29 cellular contexts compared by ENCODE assay signal in the genomic region with DNA sequence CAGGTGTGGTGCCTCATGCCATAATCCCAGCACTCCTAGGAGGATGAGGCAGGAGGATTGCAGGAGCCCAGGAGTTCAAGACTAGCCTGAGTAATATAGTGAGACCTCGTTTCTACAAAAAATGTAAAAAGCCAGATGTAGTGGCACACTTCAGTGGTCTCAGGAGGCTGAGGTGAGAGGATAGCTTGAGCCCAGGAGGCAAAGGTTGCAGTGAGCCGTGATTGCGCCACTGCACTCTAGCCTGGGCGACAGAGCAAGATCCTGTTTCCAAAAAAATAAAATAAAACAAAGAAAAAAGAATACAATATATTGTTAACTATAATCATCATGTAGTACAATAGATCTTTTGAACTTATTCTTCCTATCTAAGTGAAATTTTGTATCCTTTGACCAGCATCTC.
"Had no signal": no experiment of that assay in that cellular context is flagged by ENCODE, and none has a peak within 500 bp of the region (broad histone marks: within the 10 kb centered on the region; RNA-seq: fewer than 3 reads in every experiment).

No MANE protein-coding gene starts in this region.

- H3K9me3 ChIP-seq: left lung, lower lobe of right lung, ovary, prostate gland, stomach, testis, thyroid gland, transverse colon, upper lobe of right lung had no signal

- ATAC-seq: left colon; naive thymus-derived CD8-positive, alpha-beta T cell; right cardiac atrium; sciatic nerve; stimulated activated naive B cell treated with anti-CD40 and anti-IgM and Interleukin-4, amounts not matched to agents 10 μg/mL and 1 μg/mL and 100 μg/mL, for 72 hours; stimulated activated naive CD8-positive, alpha-beta T cell treated with anti-CD3 and anti-CD28 coated beads, Interleukin-15, Interleukin-2, amounts not matched to agents 100 U/mL and 50 U/mL, for 24 hours had no signal

- H3K9me3 Mint-ChIP-seq: immature natural killer cell, nephron had no signal

- H3K36me3 Mint-ChIP-seq: immature natural killer cell; naive thymus-derived CD8-positive, alpha-beta T cell had no signal

- H3K27me3 Mint-ChIP-seq: naive thymus-derived CD8-positive, alpha-beta T cell; stimulated activated naive B cell treated with anti-CD40 and anti-IgM and Interleukin-4, amounts not matched to agents 10 μg/mL and 1 μg/mL and 100 μg/mL, for 72 hours had no signal

- FAIRE-seq: islet of Langerhans, kidney, urothelium cell line had no signal

- H3K4me1 Mint-ChIP-seq: immature natural killer cell, nephron had no signal

- H3K27ac ChIP-seq: left lung, lower lobe of right lung, ovary, prostate gland, skin epidermis, stomach, testis, thyroid gland, transverse colon, upper lobe of right lung had no signal

- DNase-seq: hippocampal formation; immature natural killer cell; kidney; left colon; left lung; lower lobe of right lung; mammary epithelial cell; mesenchymal stem cell; naive thymus-derived CD8-positive, alpha-beta T cell; ovary; retina; right cardiac atrium; stimulated activated CD4-positive, alpha-beta T cell treated with anti-CD3 and anti-CD28 coated beads, Interleukin-12 subunit alpha, Interleukin-12 subunit beta, amount 100 ng/mL, for 4 hours; stimulated activated CD4-positive, alpha-beta T cell treated with anti-CD3 and anti-CD28 coated beads, Interleukin-15, amount 100 ng/mL, for 24 hours; stimulated activated CD4-positive, alpha-beta T cell treated with anti-CD3 and anti-CD28 coated beads, Interleukin-2, amount 100 ng/mL, for 24 hours; stimulated activated CD4-positive, alpha-beta T cell treated with anti-CD3 and anti-CD28 coated beads, Interleukin-4, amount 100 ng/mL, for 1 hour; stimulated activated naive B cell treated with anti-CD40 and anti-IgM and Interleukin-4, amounts not matched to agents 10 μg/mL and 1 μg/mL and 100 μg/mL, for 72 hours; stimulated activated naive CD8-positive, alpha-beta T cell treated with anti-CD3 and anti-CD28 coated beads, Interleukin-15, Interleukin-2, amounts not matched to agents 100 U/mL and 50 U/mL, for 24 hours; stomach; testis; thyroid gland; transverse colon; upper lobe of right lung had no signal

- H3K27ac Mint-ChIP-seq: immature natural killer cell; naive thymus-derived CD8-positive, alpha-beta T cell; nephron; stimulated activated naive B cell treated with anti-CD40 and anti-IgM and Interleukin-4, amounts not matched to agents 10 μg/mL and 1 μg/mL and 100 μg/mL, for 72 hours had no signal

- H3K4me3 Mint-ChIP-seq: immature natural killer cell; naive thymus-derived CD8-positive, alpha-beta T cell; nephron; stimulated activated naive B cell treated with anti-CD40 and anti-IgM and Interleukin-4, amounts not matched to agents 10 μg/mL and 1 μg/mL and 100 μg/mL, for 72 hours had no signal

- H3K4me1 ChIP-seq: prostate gland, testis, thyroid gland had no signal

- H3K4me3 ChIP-seq: left lung, lower lobe of right lung, ovary, prostate gland, skin epidermis, stomach, testis, thyroid gland, transverse colon, upper lobe of right lung had no signal
